In the genomic region with DNA sequence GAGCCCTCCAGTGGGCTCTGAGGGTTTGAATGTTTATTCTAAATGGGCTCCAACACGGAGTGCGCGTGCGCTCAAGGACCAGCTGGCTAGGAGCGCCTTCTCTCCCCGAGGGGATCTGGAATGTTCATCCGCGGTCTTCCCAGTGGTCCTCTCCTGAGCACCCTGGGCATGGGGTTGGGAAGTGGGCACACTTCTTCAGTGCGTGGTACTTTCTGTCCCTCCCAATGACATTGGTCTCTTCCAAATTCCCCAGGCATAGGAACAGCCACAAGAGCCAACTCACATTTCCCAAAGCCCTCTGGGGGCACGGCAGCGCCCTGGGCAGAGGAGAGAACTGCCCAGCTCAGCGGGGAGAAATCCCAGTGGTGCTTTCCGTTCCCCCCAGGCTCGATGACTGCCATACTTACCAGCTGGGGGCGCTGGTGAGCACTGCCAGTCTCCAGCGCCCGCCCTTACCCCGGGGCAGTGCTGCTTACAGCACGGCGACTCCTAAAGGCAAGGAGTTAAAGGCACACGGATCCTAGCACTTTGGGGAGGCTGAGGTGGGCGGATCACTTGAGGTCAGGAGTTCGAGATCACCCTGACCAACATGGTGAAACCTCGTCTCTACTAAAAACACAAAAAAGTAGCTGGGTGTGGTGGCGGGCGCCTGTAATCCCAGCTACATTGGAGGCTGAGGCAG, we compare ENCODE assay signal across 1 cellular context.
TF ChIP-seq lines count a peak whose summit lies in the region.

No MANE protein-coding gene starts in this region.

TF ChIP-seq in K562, 482 proteins besides CTCF, POLR2A, EP300 and RAD21 (continued from another document and continues in another):
- TF ChIP-seq, protein P1, sequence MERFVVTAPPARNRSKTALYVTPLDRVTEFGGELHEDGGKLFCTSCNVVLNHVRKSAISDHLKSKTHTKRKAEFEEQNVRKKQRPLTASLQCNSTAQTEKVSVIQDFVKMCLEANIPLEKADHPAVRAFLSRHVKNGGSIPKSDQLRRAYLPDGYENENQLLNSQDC (CRISPR knock-in tag; IDR thresholded peaks at IDR 0.05), result no peak
- no peak for TF ChIP-seq KLF10 (CRISPR knock-in tag; IDR thresholded peaks at IDR 0.05)
- TF ChIP-seq FOXM1 (IDR thresholded peaks at IDR 0.05; ENCODE audit: low read depth), result no peak
- no peak for TF ChIP-seq FOXM1 (CRISPR knock-in tag; IDR thresholded peaks at IDR 0.05; ENCODE audit: low read depth)
- TF ChIP-seq, protein P2, sequence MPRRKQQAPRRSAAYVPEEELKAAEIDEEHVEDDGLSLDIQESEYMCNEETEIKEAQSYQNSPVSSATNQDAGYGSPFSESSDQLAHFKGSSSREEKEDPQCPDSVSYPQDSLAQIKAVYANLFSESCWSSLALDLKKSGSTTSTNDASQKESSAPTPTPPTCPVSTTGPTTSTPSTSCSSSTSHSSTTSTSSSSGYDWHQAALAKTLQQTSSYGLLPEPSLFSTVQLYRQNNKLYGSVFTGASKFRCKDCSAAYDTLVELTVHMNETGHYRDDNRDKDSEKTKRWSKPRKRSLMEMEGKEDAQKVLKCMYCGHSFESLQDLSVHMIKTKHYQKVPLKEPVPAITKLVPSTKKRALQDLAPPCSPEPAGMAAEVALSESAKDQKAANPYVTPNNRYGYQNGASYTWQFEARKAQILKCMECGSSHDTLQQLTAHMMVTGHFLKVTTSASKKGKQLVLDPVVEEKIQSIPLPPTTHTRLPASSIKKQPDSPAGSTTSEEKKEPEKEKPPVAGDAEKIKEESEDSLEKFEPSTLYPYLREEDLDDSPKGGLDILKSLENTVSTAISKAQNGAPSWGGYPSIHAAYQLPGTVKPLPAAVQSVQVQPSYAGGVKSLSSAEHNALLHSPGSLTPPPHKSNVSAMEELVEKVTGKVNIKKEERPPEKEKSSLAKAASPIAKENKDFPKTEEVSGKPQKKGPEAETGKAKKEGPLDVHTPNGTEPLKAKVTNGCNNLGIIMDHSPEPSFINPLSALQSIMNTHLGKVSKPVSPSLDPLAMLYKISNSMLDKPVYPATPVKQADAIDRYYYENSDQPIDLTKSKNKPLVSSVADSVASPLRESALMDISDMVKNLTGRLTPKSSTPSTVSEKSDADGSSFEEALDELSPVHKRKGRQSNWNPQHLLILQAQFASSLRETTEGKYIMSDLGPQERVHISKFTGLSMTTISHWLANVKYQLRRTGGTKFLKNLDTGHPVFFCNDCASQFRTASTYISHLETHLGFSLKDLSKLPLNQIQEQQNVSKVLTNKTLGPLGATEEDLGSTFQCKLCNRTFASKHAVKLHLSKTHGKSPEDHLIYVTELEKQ (CRISPR knock-in tag; IDR thresholded peaks at IDR 0.05), result no peak
- TF ChIP-seq SPI1 (IDR thresholded peaks at IDR 0.05; ENCODE audit: borderline replicate concordance, low read depth, low read length), result no peak
- TF ChIP-seq ZNF354B (CRISPR knock-in tag; IDR thresholded peaks at IDR 0.05), result no peak
- no peak for TF ChIP-seq SMARCB1 (IDR thresholded peaks at IDR 0.05; ENCODE audit: insufficient read length, low read depth)
- TF ChIP-seq, protein P3, sequence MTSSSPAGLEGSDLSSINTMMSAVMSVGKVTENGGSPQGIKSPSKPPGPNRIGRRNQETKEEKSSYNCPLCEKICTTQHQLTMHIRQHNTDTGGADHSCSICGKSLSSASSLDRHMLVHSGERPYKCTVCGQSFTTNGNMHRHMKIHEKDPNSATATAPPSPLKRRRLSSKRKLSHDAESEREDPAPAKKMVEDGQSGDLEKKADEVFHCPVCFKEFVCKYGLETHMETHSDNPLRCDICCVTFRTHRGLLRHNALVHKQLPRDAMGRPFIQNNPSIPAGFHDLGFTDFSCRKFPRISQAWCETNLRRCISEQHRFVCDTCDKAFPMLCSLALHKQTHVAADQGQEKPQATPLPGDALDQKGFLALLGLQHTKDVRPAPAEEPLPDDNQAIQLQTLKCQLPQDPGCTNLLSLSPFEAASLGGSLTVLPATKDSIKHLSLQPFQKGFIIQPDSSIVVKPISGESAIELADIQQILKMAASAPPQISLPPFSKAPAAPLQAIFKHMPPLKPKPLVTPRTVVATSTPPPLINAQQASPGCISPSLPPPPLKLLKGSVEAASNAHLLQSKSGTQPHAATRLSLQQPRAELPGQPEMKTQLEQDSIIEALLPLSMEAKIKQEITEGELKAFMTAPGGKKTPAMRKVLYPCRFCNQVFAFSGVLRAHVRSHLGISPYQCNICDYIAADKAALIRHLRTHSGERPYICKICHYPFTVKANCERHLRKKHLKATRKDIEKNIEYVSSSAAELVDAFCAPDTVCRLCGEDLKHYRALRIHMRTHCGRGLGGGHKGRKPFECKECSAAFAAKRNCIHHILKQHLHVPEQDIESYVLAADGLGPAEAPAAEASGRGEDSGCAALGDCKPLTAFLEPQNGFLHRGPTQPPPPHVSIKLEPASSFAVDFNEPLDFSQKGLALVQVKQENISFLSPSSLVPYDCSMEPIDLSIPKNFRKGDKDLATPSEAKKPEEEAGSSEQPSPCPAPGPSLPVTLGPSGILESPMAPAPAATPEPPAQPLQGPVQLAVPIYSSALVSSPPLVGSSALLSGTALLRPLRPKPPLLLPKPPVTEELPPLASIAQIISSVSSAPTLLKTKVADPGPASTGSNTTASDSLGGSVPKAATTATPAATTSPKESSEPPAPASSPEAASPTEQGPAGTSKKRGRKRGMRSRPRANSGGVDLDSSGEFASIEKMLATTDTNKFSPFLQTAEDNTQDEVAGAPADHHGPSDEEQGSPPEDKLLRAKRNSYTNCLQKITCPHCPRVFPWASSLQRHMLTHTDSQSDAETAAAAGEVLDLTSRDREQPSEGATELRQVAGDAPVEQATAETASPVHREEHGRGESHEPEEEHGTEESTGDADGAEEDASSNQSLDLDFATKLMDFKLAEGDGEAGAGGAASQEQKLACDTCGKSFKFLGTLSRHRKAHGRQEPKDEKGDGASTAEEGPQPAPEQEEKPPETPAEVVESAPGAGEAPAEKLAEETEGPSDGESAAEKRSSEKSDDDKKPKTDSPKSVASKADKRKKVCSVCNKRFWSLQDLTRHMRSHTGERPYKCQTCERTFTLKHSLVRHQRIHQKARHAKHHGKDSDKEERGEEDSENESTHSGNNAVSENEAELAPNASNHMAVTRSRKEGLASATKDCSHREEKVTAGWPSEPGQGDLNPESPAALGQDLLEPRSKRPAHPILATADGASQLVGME (CRISPR knock-in tag; IDR thresholded peaks at IDR 0.05), result no peak
- no peak for TF ChIP-seq RBM34 (IDR thresholded peaks at IDR 0.05; ENCODE audit: borderline replicate concordance, insufficient read depth, low read length)
- no peak for TF ChIP-seq TCF7 (IDR thresholded peaks at IDR 0.05; ENCODE audit: borderline replicate concordance)
- TF ChIP-seq, protein P4, sequence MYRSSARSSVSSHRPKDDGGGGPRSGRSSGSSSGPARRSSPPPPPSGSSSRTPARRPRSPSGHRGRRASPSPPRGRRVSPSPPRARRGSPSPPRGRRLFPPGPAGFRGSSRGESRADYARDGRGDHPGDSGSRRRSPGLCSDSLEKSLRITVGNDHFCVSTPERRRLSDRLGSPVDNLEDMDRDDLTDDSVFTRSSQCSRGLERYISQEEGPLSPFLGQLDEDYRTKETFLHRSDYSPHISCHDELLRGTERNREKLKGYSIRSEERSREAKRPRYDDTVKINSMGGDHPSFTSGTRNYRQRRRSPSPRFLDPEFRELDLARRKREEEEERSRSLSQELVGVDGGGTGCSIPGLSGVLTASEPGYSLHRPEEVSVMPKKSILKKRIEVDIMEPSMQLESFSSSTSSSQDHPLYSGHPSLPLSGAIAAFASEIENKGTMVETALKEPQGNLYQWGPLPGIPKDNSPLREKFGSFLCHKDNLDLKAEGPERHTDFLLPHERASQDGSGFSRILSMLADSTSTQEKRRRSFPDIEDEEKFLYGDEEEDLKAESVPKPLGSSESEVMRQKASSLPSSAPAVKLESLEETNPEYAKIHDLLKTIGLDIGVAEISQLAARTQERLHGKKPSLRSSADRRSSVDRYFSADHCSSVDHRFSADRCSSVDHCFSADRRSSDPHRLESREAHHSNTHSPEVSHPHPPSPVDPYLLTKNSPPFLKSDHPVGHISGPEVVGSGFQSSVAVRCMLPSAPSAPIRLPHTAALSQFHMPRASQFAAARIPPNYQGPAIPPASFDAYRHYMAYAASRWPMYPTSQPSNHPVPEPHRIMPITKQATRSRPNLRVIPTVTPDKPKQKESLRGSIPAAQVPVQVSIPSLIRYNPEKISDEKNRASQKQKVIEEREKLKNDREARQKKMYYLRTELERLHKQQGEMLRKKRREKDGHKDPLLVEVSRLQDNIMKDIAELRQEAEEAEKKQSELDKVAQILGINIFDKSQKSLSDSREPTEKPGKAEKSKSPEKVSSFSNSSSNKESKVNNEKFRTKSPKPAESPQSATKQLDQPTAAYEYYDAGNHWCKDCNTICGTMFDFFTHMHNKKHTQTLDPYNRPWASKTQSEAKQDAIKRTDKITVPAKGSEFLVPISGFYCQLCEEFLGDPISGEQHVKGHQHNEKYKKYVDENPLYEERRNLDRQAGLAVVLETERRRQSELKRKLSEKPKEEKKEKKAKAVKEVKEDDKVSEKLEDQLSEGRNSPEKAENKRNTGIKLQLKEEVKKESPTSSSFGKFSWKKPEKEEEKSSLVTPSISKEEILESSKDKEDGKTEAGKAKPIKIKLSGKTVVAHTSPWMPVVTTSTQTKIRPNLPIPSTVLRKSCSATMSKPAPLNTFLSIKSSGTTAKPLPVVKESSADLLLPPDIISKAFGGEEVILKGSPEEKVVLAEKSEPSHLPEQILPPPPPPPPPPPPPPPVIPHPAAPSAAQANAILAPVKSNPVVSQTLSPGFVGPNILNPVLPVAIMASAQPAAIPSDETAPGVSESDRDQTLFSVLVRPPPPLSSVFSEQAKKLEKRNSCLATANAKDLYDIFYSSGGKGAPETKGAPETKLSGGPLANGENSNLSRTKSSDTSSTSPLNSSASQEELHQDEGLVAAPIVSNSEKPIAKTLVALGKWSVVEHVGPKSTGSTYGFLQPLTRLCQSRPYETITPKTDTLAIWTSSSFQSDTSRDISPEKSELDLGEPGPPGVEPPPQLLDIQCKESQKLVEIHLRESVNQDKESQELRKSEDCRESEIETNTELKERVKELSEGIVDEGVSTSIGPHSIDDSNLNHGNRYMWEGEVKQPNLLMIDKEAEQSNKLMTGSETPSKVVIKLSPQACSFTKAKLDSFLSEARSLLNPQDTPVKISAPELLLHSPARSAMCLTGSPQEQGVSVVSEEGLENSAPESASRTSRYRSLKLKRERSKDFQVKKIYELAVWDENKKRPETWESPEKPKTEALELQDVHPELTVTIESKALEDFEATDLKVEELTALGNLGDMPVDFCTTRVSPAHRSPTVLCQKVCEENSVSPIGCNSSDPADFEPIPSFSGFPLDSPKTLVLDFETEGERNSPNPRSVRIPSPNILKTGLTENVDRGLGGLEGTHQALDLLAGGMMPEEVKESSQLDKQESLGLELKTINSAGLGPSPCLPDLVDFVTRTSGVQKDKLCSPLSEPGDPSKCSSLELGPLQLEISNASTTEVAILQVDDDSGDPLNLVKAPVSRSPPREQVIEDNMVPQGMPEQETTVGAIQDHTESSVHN (IDR thresholded peaks at IDR 0.05; ENCODE audit: borderline replicate concordance in 1 of 2, low read depth in 1 of 2), result no peak
- TF ChIP-seq, protein P5, sequence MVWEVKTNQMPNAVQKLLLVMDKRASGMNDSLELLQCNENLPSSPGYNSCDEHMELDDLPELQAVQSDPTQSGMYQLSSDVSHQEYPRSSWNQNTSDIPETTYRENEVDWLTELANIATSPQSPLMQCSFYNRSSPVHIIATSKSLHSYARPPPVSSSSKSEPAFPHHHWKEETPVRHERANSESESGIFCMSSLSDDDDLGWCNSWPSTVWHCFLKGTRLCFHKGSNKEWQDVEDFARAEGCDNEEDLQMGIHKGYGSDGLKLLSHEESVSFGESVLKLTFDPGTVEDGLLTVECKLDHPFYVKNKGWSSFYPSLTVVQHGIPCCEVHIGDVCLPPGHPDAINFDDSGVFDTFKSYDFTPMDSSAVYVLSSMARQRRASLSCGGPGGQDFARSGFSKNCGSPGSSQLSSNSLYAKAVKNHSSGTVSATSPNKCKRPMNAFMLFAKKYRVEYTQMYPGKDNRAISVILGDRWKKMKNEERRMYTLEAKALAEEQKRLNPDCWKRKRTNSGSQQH (CRISPR knock-in tag; IDR thresholded peaks at IDR 0.05), result no peak
- TF ChIP-seq NCOA1 (IDR thresholded peaks at IDR 0.05; ENCODE audit: low read depth), result no peak
- TF ChIP-seq SMAD1 (IDR thresholded peaks at IDR 0.05; ENCODE audit: low read depth, low read length, partially characterized antibody), result no peak
- no peak for TF ChIP-seq ZNF436 (CRISPR knock-in tag; IDR thresholded peaks at IDR 0.05)
- TF ChIP-seq, protein P6, sequence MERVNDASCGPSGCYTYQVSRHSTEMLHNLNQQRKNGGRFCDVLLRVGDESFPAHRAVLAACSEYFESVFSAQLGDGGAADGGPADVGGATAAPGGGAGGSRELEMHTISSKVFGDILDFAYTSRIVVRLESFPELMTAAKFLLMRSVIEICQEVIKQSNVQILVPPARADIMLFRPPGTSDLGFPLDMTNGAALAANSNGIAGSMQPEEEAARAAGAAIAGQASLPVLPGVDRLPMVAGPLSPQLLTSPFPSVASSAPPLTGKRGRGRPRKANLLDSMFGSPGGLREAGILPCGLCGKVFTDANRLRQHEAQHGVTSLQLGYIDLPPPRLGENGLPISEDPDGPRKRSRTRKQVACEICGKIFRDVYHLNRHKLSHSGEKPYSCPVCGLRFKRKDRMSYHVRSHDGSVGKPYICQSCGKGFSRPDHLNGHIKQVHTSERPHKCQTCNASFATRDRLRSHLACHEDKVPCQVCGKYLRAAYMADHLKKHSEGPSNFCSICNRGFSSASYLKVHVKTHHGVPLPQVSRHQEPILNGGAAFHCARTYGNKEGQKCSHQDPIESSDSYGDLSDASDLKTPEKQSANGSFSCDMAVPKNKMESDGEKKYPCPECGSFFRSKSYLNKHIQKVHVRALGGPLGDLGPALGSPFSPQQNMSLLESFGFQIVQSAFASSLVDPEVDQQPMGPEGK (CRISPR knock-in tag; IDR thresholded peaks at IDR 0.05; ENCODE audit: borderline replicate concordance), result no peak
- no peak for TF ChIP-seq ZNF717 (CRISPR knock-in tag; IDR thresholded peaks at IDR 0.05)
- no peak for TF ChIP-seq MEF2A (IDR thresholded peaks at IDR 0.05; ENCODE audit: control insufficient read depth, low read depth, low read length)
- TF ChIP-seq ZNF133 (CRISPR knock-in tag; IDR thresholded peaks at IDR 0.05), result no peak
- TF ChIP-seq MXI1 (IDR thresholded peaks at IDR 0.05; ENCODE audit: low read depth, low read length), result no peak
- TF ChIP-seq NFIX (CRISPR knock-in tag; IDR thresholded peaks at IDR 0.05; ENCODE audit: low read depth), result no peak
- no peak for TF ChIP-seq TAF1 (IDR thresholded peaks at IDR 0.05; ENCODE audit: control insufficient read depth, extremely low read depth, insufficient read depth, low read length, severe bottlenecking)
- TF ChIP-seq SMARCA5 (IDR thresholded peaks at IDR 0.05), result no peak
- TF ChIP-seq HDGF (IDR thresholded peaks at IDR 0.05), result no peak
- TF ChIP-seq, protein P7, sequence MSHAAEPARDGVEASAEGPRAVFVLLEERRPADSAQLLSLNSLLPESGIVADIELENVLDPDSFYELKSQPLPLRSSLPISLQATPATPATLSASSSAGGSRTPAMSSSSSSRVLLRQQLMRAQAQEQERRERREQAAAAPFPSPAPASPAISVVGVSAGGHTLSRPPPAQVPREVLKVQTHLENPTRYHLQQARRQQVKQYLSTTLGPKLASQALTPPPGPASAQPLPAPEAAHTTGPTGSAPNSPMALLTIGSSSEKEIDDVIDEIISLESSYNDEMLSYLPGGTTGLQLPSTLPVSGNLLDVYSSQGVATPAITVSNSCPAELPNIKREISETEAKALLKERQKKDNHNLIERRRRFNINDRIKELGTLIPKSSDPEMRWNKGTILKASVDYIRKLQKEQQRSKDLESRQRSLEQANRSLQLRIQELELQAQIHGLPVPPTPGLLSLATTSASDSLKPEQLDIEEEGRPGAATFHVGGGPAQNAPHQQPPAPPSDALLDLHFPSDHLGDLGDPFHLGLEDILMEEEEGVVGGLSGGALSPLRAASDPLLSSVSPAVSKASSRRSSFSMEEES (CRISPR knock-in tag; IDR thresholded peaks at IDR 0.05), result no peak
- no peak for TF ChIP-seq FUS (optimal IDR thresholded peaks at IDR 0.05; ENCODE audit: low read depth, low read length)
- no peak for TF ChIP-seq JUNB (CRISPR knock-in tag; conservative IDR thresholded peaks at IDR 0.05)
- no peak; the same call in 1 of the 2 replicates for TF ChIP-seq MTA2 (IDR thresholded peaks at IDR 0.05; ENCODE audit: low read depth)
- TF ChIP-seq TAF7 (tag; IDR thresholded peaks at IDR 0.05), result peak; percentile 8; the same call in 1 of the 2 replicates
- TF ChIP-seq ZSCAN32 (CRISPR knock-in tag; IDR thresholded peaks at IDR 0.05), result no peak
